In genomic region chr11:21511835-21512440, GRCh38 we compare ENCODE assay signal across 1 cellular context.
TF ChIP-seq lines count a peak whose summit lies in the region.

No MANE protein-coding gene starts in this region.

TF ChIP-seq in SK-N-SH treated with all-trans-retinoic acid at 6 μM for 48 hours, 23 proteins besides CTCF, POLR2A, EP300 and RAD21 (continued from another document):
- TF ChIP-seq TOX (CRISPR knock-in tag; IDR thresholded peaks at IDR 0.05; ENCODE audit: borderline replicate concordance) (no peak), PPARA (CRISPR knock-in tag; IDR thresholded peaks at IDR 0.05; ENCODE audit: borderline replicate concordance) (no peak), OSR1 (CRISPR knock-in tag; IDR thresholded peaks at IDR 0.05) (no peak), ZNF70 (CRISPR knock-in tag; IDR thresholded peaks at IDR 0.05) (no peak), ARNTL (CRISPR knock-in tag; IDR thresholded peaks at IDR 0.05; ENCODE audit: borderline replicate concordance, low read depth) (no peak), ZFP3 (CRISPR knock-in tag; IDR thresholded peaks at IDR 0.05) (no peak), ZNF565 (CRISPR knock-in tag; conservative IDR thresholded peaks at IDR 0.05; ENCODE audit: low read depth) (no peak)
